In the genomic region with DNA sequence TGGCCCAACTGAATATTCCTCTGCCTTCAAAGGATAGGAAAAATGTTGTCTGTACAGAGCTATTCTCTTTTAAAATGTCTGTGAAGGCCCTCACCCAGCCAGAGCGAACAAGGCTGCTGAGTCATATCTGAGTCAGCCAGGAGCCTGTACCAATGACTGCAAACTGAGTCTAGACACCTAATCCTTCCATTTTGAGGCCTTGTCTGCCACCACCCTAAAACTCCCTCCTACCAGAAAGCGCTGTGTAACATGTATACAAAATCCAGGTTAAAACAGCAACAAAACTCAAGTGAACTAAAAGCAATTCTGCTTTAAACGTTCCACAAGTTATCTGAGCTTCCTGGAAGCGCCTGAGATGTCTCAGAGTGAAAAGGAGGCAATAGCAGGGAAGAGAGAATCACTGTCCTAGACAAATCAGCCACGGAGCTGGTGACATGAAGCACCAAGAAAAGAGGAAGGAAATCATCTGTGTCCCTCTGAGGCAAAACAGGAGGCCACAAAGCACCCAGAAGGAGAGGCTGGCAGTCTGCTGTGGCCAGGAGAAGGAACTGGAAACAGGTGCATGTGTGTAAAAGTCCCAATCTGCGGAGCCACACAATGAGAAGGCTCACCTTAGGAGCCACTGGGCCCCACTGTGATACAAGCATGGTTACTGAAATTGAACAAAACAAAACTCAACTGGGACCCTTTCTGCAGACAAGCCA, we compare ENCODE assay signal across 8 cellular contexts. TPM values are rescaled to one million over a fixed set of nuclear protein-coding genes. Genes with fewer than 3 reads are reported as not detected.
A peak's percentile ranks its signal among the peaks of the same experiment; 100 is the strongest.
DNase-seq lines count a peak whose midpoint lies in the region; ATAC-seq, FAIRE-seq and TF ChIP-seq lines count a peak whose summit lies in the region.

No MANE protein-coding gene starts in this region.

- peaks cover 18% of the 10 kb centered on the region for H3K4me1 Mint-ChIP-seq in activated naive CD4-positive, alpha-beta T cell treated with anti-CD3 and anti-CD28 coated beads, Interleukin-2, amount 10 ng/mL, durations not matched to agents 7 days and 5 days

- no peak overlapping the region for H2BK5ac ChIP-seq in H1 (ENCODE audit: low read depth, low read length)

- peak; percentile 56 for DNase-seq in activated naive CD4-positive, alpha-beta T cell treated with Interleukin-2 at 50 U/mL for 16 hours
- no peak for DNase-seq in activated naive CD4-positive, alpha-beta T cell treated with anti-CD3 and anti-CD28 coated beads, Interleukin-2, amount 10 ng/mL, durations not matched to agents 7 days and 5 days
- DNase-seq in RWPE2 (ENCODE audit: low spot score): no peak
- DNase-seq in H1 (ENCODE audit: low read depth in 1 of 2, low spot score in 2 of 2): no peak
- DNase-seq in sciatic nerve (ENCODE audit: low spot score): no peak
- DNase-seq in SHP77 (lab: John Stamatoyannopoulos, UW): no peak
- no peak for DNase-seq in NCI-H1092 (lab: John Stamatoyannopoulos, UW)

- no peak overlapping the region for H4K91ac ChIP-seq in H1 (replicated peaks; ENCODE audit: insufficient read length, low read length)

- H3K27ac ChIP-seq in RWPE2 (ENCODE audit: poor library complexity, severe bottlenecking) (peak overlapping the region; percentile 63), H1 (ENCODE audit: low read depth, low read length) (no peak overlapping the region)

- TF ChIP-seq CTCF in RWPE2 (IDR thresholded peaks at IDR 0.05; ENCODE audit: poor library complexity, severe bottlenecking): no peak
- no peak for TF ChIP-seq CTCF in H1 (IDR thresholded peaks at IDR 0.05; ENCODE audit: control extremely low read depth in 1 of 3, insufficient read depth in 1 of 3, low read depth in 1 of 3, low read length in 3 of 3)

- no peak overlapping the region for H3K27ac Mint-ChIP-seq in activated naive CD4-positive, alpha-beta T cell treated with anti-CD3 and anti-CD28 coated beads, Interleukin-2, amount 10 ng/mL, durations not matched to agents 7 days and 5 days

- no peaks in the 10 kb centered on the region for H3K27me3 Mint-ChIP-seq in activated naive CD4-positive, alpha-beta T cell treated with anti-CD3 and anti-CD28 coated beads, Interleukin-2, amount 10 ng/mL, durations not matched to agents 7 days and 5 days

- H4K5ac ChIP-seq in H1 (ENCODE audit: insufficient read length, low read depth, low read length): no peak overlapping the region

- TF ChIP-seq RAD21 in H1 (IDR thresholded peaks at IDR 0.05 in 1 of 2, conservative IDR thresholded peaks at IDR 0.05 in 1 of 2; ENCODE audit: low read depth in 2 of 2, low read length in 2 of 2): no peak

- no peak overlapping the region for H3K18ac ChIP-seq in H1 (ENCODE audit: extremely low read depth, low read length)

- no peak overlapping the region for H4K8ac ChIP-seq in H1 (ENCODE audit: extremely low read depth, insufficient read depth, low read length)

- no peaks in the 10 kb centered on the region for H4K20me1 ChIP-seq in H1 (replicated peaks in 1 of 2; ENCODE audit: control insufficient read depth in 1 of 2, insufficient read depth in 2 of 2, low read length in 2 of 2)

- POLR2A ChIA-PET in H1 (lab: Charles Lee; ENCODE audit: partially characterized antibody): interaction anchor here (1.5 kb wide), 1 partner anchor 9 kb away, joined by 4 read pairs; no protein-coding TSS in a partner anchor

- FAIRE-seq in H1 (lab: Jason Lieb, UNC): no peak

- CTCF ChIA-PET in activated naive CD4-positive, alpha-beta T cell treated with anti-CD3 and anti-CD28 coated beads, Interleukin-2, amount 10 ng/mL, durations not matched to agents 7 days and 5 days (lab: Charles Lee): interaction anchor here (0.6 to 5.7 kb wide), 6 partner anchors 13 to 507 kb away, joined by 3 to 65 read pairs (median 3); no protein-coding TSS in a partner anchor
- CTCF ChIA-PET in H1 (lab: Charles Lee; ENCODE audit: partially characterized antibody): interaction anchor here (0.7 to 9.1 kb wide), 6 partner anchors 11 to 701 kb away, joined by 3 to 123 read pairs (median 3); no protein-coding TSS in a partner anchor

- TF ChIP-seq EP300 in H1 (IDR thresholded peaks at IDR 0.05; ENCODE audit: borderline replicate concordance in 1 of 2, low read depth in 2 of 2, low read length in 2 of 2): no peak

- H3K23ac ChIP-seq in H1 (ENCODE audit: insufficient read length): no peak overlapping the region

- no peak overlapping the region for H3K4me3 Mint-ChIP-seq in activated naive CD4-positive, alpha-beta T cell treated with anti-CD3 and anti-CD28 coated beads, Interleukin-2, amount 10 ng/mL, durations not matched to agents 7 days and 5 days

- no peaks in the 10 kb centered on the region for H3K79me1 ChIP-seq in H1 (ENCODE audit: low read depth, low read length)

- H3K4me1 ChIP-seq in RWPE2 (ENCODE audit: insufficient read depth, poor library complexity, severe bottlenecking): peaks cover 7% of the 10 kb centered on the region
- peaks cover 0 to 6% (median 3%) of the 10 kb centered on the region in 4 experiments; a peak in 5 of 7 replicates for H3K4me1 ChIP-seq in H1 (replicated peaks in 1 of 4; ENCODE audit: control insufficient read depth in 3 of 4, insufficient read depth in 4 of 4, low read length in 3 of 4)

- TF ChIP-seq POLR2A in H1 (IDR thresholded peaks at IDR 0.05; ENCODE audit: control extremely low read depth in 1 of 2, low read depth in 2 of 2, low read length in 2 of 2): no peak

- H3K36me3 Mint-ChIP-seq in activated naive CD4-positive, alpha-beta T cell treated with anti-CD3 and anti-CD28 coated beads, Interleukin-2, amount 10 ng/mL, durations not matched to agents 7 days and 5 days: peaks cover 11% of the 10 kb centered on the region

- H3K9me3 Mint-ChIP-seq in activated naive CD4-positive, alpha-beta T cell treated with anti-CD3 and anti-CD28 coated beads, Interleukin-2, amount 10 ng/mL, durations not matched to agents 7 days and 5 days: no peaks in the 10 kb centered on the region

- intact Hi-C loops in sciatic nerve (cut with DNase I): no loop called here

- H2BK12ac ChIP-seq in H1 (ENCODE audit: low read depth, low read length): no peak overlapping the region

- H3K4me3 ChIP-seq in RWPE2 (ENCODE audit: severe bottlenecking) (no peak overlapping the region), H1 (ENCODE audit: extremely low read depth in 1 of 4, insufficient read depth in 2 of 4, low read depth in 3 of 4, low read length in 4 of 4) (no peak overlapping the region)

- no peak overlapping the region for H2AK5ac ChIP-seq in H1 (ENCODE audit: low read depth, low read length)

- no peak overlapping the region for H3K4me2 ChIP-seq in H1 (ENCODE audit: insufficient read depth in 1 of 2, low read depth in 2 of 2, low read length in 2 of 2)

- H3K9me3 ChIP-seq in RWPE2 (ENCODE audit: severe bottlenecking) (no peaks in the 10 kb centered on the region), H1 (ENCODE audit: insufficient read depth in 2 of 2, low read depth in 1 of 2, low read length in 1 of 2) (no peaks in the 10 kb centered on the region)

- no peaks in the 10 kb centered on the region for H3K23me2 ChIP-seq in H1 (ENCODE audit: low read depth, low read length)

- no peak overlapping the region for H2BK120ac ChIP-seq in H1 (replicated peaks; ENCODE audit: low read depth, low read length)

- no peaks in the 10 kb centered on the region for H3K36me3 ChIP-seq in RWPE2 (ENCODE audit: low read depth)
- no peaks in the 10 kb centered on the region for H3K36me3 ChIP-seq in H1 (ENCODE audit: control insufficient read depth in 2 of 4, insufficient read depth in 4 of 4, low read length in 3 of 4)

- 89% methylated on average over 6 of the region's 6 CpGs; no CpG with 5 or more reads in 1 of the 2 experiments for WGBS in H1 (ENCODE audit: extremely low coverage in 1 of 2, insufficient coverage in 1 of 2, insufficient read length in 1 of 2, insufficient replicate concordance in 2 of 2, low coverage in 1 of 2, low lambda C conversion rate in 2 of 2, missing lambda C conversion rate in 1 of 2), 2 experiments

- H3K79me2 ChIP-seq in H1 (ENCODE audit: control insufficient read depth in 1 of 2, insufficient read depth in 2 of 2, low read length in 2 of 2): no peaks in the 10 kb centered on the region

- no peak overlapping the region for H3K9ac ChIP-seq in H1 (replicated peaks in 1 of 4; ENCODE audit: extremely low read depth in 1 of 4, low read depth in 3 of 4, low read length in 3 of 4)

- H3K4ac ChIP-seq in H1 (replicated peaks; ENCODE audit: insufficient read length, low read depth, low read length): no peak overlapping the region

- no peak overlapping the region for H3K56ac ChIP-seq in H1 (replicated peaks; ENCODE audit: insufficient read length, low read depth, low read length)

- H3K27me3 ChIP-seq in RWPE2 (ENCODE audit: insufficient read depth, poor library complexity, severe bottlenecking) (no peaks in the 10 kb centered on the region), H1 (replicated peaks in 1 of 4; ENCODE audit: control insufficient read depth in 3 of 4, extremely low read depth in 1 of 4, insufficient read depth in 3 of 4, low read length in 3 of 4) (no peaks in the 10 kb centered on the region)

- H2BK20ac ChIP-seq in H1 (ENCODE audit: low read length): no peak overlapping the region

- ATAC-seq in HG03060 (IDR thresholded peaks at IDR 0.05; ENCODE audit: low read depth, unreplicated experiment) (peak; percentile 45), RWPE2 (ENCODE audit: low read depth) (peak; percentile 94), sciatic nerve (peak; percentile 59)

- H2BK15ac ChIP-seq in H1 (ENCODE audit: low read length): no peak overlapping the region

- no peak overlapping the region for H3K14ac ChIP-seq in H1 (ENCODE audit: insufficient read length)

- H2AFZ ChIP-seq in H1 (ENCODE audit: low read length): no peak overlapping the region

RNA-seq across cellular contexts. Expression of gene DHRS12, which starts 10.2 kb away (rescaled TPM):
- total RNA-seq in H1 (2021; fragmentation: NEBNext Ultra II Directional; extraction: Animal tissue kit (Norgen Biotek cat#: 25700)): 6.0 and 8.7 TPM in 2 replicates
- 8.7 and 10.3 TPM in 2 replicates for polyA plus RNA-seq in H1 (2011; rRNA removed)
- polyA plus RNA-seq in H1 (2011; cell fraction: cytosol; rRNA removed): 9.7 TPM
- 19.8 TPM for polyA plus RNA-seq in H1 (2011; cell fraction: nucleus; rRNA removed)
- polyA plus RNA-seq in H1 (2012, experiment 1 of 2): 10.0 to 13.4 TPM (median 11.4 TPM) in 4 replicates
- 4.7 TPM for polyA plus RNA-seq in H1 (2012, experiment 2 of 2)
- 8.4 TPM for polyA plus RNA-seq in H1 (2013, experiment 1 of 2)
- polyA plus RNA-seq in H1 (2013, experiment 2 of 2): 9.0 TPM
- 5.3 and 7.8 TPM in 2 replicates for polyA minus RNA-seq in H1 (2011; rRNA and poly(A)+ RNA removed)
- polyA minus RNA-seq in H1 (2011; cell fraction: cytosol; rRNA and poly(A)+ RNA removed): 7.1 TPM
- 14.8 TPM for polyA minus RNA-seq in H1 (2011; cell fraction: nucleus; rRNA and poly(A)+ RNA removed)
- 18.8 TPM for total RNA-seq in sciatic nerve

RNA-seq across cellular contexts. Expression of gene TMEM272, which starts 51.3 kb away (rescaled TPM):
- total RNA-seq in H1 (2021; fragmentation: NEBNext Ultra II Directional; extraction: Animal tissue kit (Norgen Biotek cat#: 25700)): not detected in 2 replicates
- 0.05 and 0.06 TPM in 2 replicates for polyA plus RNA-seq in H1 (2011; rRNA removed)
- 0.04 TPM for polyA plus RNA-seq in H1 (2011; cell fraction: cytosol; rRNA removed)
- polyA plus RNA-seq in H1 (2011; cell fraction: nucleus; rRNA removed): 0.43 TPM
- 0.06 to 0.32 TPM (median 0.09 TPM) in 3 of 4 replicates, not detected in the other for polyA plus RNA-seq in H1 (2012, experiment 1 of 2)
- not detected for polyA plus RNA-seq in H1 (2012, experiment 2 of 2)
- polyA plus RNA-seq in H1 (2013, experiment 1 of 2): 0.04 TPM
- polyA plus RNA-seq in H1 (2013, experiment 2 of 2): 0.02 TPM
- polyA minus RNA-seq in H1 (2011; rRNA and poly(A)+ RNA removed): 0.28 and 0.29 TPM in 2 replicates
- not detected for polyA minus RNA-seq in H1 (2011; cell fraction: cytosol; rRNA and poly(A)+ RNA removed)
- 0.30 TPM for polyA minus RNA-seq in H1 (2011; cell fraction: nucleus; rRNA and poly(A)+ RNA removed)
- 0.71 TPM for total RNA-seq in sciatic nerve
